17 cellular contexts compared by ENCODE assay signal in the genomic region with DNA sequence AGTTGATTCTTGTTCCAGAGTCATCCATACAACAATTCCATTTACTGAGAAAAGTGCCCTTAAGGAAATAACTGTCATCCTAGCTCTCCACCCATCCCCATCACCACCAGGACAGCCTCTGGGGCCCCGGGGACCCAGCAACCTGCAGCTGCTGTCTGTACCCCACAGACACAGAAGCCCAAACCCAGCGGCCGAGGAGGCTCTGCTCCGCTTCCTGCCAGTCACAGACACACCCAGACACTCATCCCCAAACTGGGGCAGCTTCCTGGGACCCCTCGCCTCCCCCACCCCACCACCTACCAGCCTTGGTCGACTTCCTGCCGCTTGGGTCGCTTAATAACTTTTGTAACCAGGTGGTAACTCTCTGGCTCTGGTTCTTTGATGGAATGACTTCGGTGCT.
A peak's percentile ranks its signal among the peaks of the same experiment; 100 is the strongest.
DNase-seq lines count a peak whose midpoint lies in the region; ATAC-seq and TF ChIP-seq lines count a peak whose summit lies in the region.
"Had no signal": no experiment of that assay in that cellular context is flagged by ENCODE, and none has a peak within 500 bp of the region (broad histone marks: within the 10 kb centered on the region; RNA-seq: fewer than 3 reads in every experiment).

No MANE protein-coding gene starts in this region.

- H3K4me3 ChIP-seq in Panc1 (ENCODE audit: low read depth in 2 of 2, low read length in 2 of 2): no peak overlapping the region
- H3K4me3 ChIP-seq: gastroesophageal sphincter, right atrium auricular region, uterus had no signal

- no peak for ATAC-seq in Panc1
- peak; percentile 20 for ATAC-seq in stimulated activated naive CD8-positive, alpha-beta T cell treated with anti-CD3 and anti-CD28 coated beads, Interleukin-15, amount 100 ng/mL, for 72 hours
- ATAC-seq: gastroesophageal sphincter, left lobe of liver had no signal

- H3K27me3 Mint-ChIP-seq in activated naive CD4-positive, alpha-beta T cell treated with anti-CD3 and anti-CD28 coated beads for 36 hours (ENCODE audit: low read depth): no peaks in the 10 kb centered on the region
- peaks cover 46% of the 10 kb centered on the region for H3K27me3 Mint-ChIP-seq in stimulated activated naive CD8-positive, alpha-beta T cell treated with anti-CD3 and anti-CD28 coated beads, Interleukin-15, amount 100 ng/mL, for 72 hours

- DNase-seq in activated naive CD4-positive, alpha-beta T cell treated with anti-CD3 and anti-CD28 coated beads for 36 hours: peak; percentile 69
- no peak for DNase-seq in activated naive CD4-positive, alpha-beta T cell treated with anti-CD3 and anti-CD28 coated beads, Interleukin-2, amount 50 U/mL, for 16 hours
- DNase-seq in Panc1 (ENCODE audit: low read depth, low spot score) (no peak), AG08395 (ENCODE audit: low spot score) (no peak), substantia nigra (lab: John Stamatoyannopoulos, UW) (no peak)
- DNase-seq in activated effector memory CD4-positive, alpha-beta T cell treated with anti-CD3 and anti-CD28 coated beads, Interleukin-2, amount 50 U/mL, for 16 hours: peak; percentile 71
- peak in 1 of 2 donors; percentile 29 for DNase-seq in stimulated activated naive CD8-positive, alpha-beta T cell treated with anti-CD3 and anti-CD28 coated beads, Interleukin-15, amount 100 ng/mL, for 72 hours
- DNase-seq in central memory CD4-positive, alpha-beta T cell: no peak
- DNase-seq: GDM1, NCI-H187 treated with DMSO at 0.1 percent for 48 hours, NCI-H446 treated with DMSO at 0.1 percent for 48 hours, SHP77, uterus had no signal

- no peaks in the 10 kb centered on the region for H3K36me3 ChIP-seq in Panc1 (ENCODE audit: control insufficient read depth, insufficient read depth, low read length)
- H3K36me3 ChIP-seq: gastroesophageal sphincter, right atrium auricular region, uterus had no signal

- intact Hi-C loops in activated naive CD4-positive, alpha-beta T cell treated with anti-CD3 and anti-CD28 coated beads for 36 hours (cut with micrococcal nuclease): no loop called here
- intact Hi-C loops in Panc1 (cut with micrococcal nuclease; ENCODE audit: unreplicated experiment): no loop called here

- peaks cover 44% of the 10 kb centered on the region for H3K4me1 Mint-ChIP-seq in activated naive CD4-positive, alpha-beta T cell treated with anti-CD3 and anti-CD28 coated beads for 36 hours (ENCODE audit: low read depth)
- peaks cover 58% of the 10 kb centered on the region for H3K4me1 Mint-ChIP-seq in stimulated activated naive CD8-positive, alpha-beta T cell treated with anti-CD3 and anti-CD28 coated beads, Interleukin-15, amount 100 ng/mL, for 72 hours

- H3K27me3 ChIP-seq in Panc1 (ENCODE audit: control insufficient read depth, insufficient read depth, low read length): no peaks in the 10 kb centered on the region
- H3K27me3 ChIP-seq: gastroesophageal sphincter, right atrium auricular region, uterus had no signal

- no peaks in the 10 kb centered on the region for H3K36me3 Mint-ChIP-seq in activated naive CD4-positive, alpha-beta T cell treated with anti-CD3 and anti-CD28 coated beads for 36 hours (ENCODE audit: low read depth)

- no peaks in the 10 kb centered on the region for H3K9me3 Mint-ChIP-seq in activated naive CD4-positive, alpha-beta T cell treated with anti-CD3 and anti-CD28 coated beads for 36 hours
- H3K9me3 Mint-ChIP-seq in stimulated activated naive CD8-positive, alpha-beta T cell treated with anti-CD3 and anti-CD28 coated beads, Interleukin-15, amount 100 ng/mL, for 72 hours: no peaks in the 10 kb centered on the region
- H3K9me3 Mint-ChIP-seq: dendritic cell treated with granulocyte-macrophage colony-stimulating factor and Interleukin-4, amounts not matched to agents 40 ng/mL and 50 ng/mL, for 4 days had no signal

- no peaks in the 10 kb centered on the region for H3K9me3 ChIP-seq in Panc1 (ENCODE audit: control insufficient read depth, insufficient read depth, low read depth, low read length)
- H3K9me3 ChIP-seq: gastroesophageal sphincter, right atrium auricular region, uterus had no signal

- H3K27ac ChIP-seq in Panc1 (ENCODE audit: low read length) (peak overlapping the region; percentile 71), substantia nigra (ENCODE audit: low read depth, low read length, poor library complexity, severe bottlenecking) (no peak overlapping the region)
- H3K27ac ChIP-seq: gastroesophageal sphincter, right atrium auricular region, uterus had no signal

- POLR2A ChIA-PET in Panc1 (lab: Charles Lee): no interaction called here

- in situ Hi-C loops in Panc1 (cut with HindIII; ENCODE audit: low pct_unique_long_range_greater_than_20kb, low sequenced_read_pairs): no loop called here

- TF ChIP-seq CTCF in Panc1 (IDR thresholded peaks at IDR 0.05): no peak

- H3K4me3 Mint-ChIP-seq in activated naive CD4-positive, alpha-beta T cell treated with anti-CD3 and anti-CD28 coated beads for 36 hours: no peak overlapping the region
- peak overlapping the region in 1 of 2 donors; percentile 33 for H3K4me3 Mint-ChIP-seq in stimulated activated naive CD8-positive, alpha-beta T cell treated with anti-CD3 and anti-CD28 coated beads, Interleukin-15, amount 100 ng/mL, for 72 hours
- H3K4me3 Mint-ChIP-seq: dendritic cell treated with granulocyte-macrophage colony-stimulating factor and Interleukin-4, amounts not matched to agents 40 ng/mL and 50 ng/mL, for 4 days had no signal

- no peak overlapping the region for H3K27ac Mint-ChIP-seq in activated naive CD4-positive, alpha-beta T cell treated with anti-CD3 and anti-CD28 coated beads for 36 hours
- H3K27ac Mint-ChIP-seq in stimulated activated naive CD8-positive, alpha-beta T cell treated with anti-CD3 and anti-CD28 coated beads, Interleukin-15, amount 100 ng/mL, for 72 hours: peak overlapping the region in 1 of 2 donors; percentile 74
- H3K27ac Mint-ChIP-seq: dendritic cell treated with granulocyte-macrophage colony-stimulating factor and Interleukin-4, amounts not matched to agents 40 ng/mL and 50 ng/mL, for 4 days had no signal

- CTCF ChIA-PET in activated naive CD4-positive, alpha-beta T cell treated with anti-CD3 and anti-CD28 coated beads for 36 hours (lab: Charles Lee): no interaction called here
- CTCF ChIA-PET in Panc1 (lab: Charles Lee): interaction anchor here (0.7 kb wide), 1 partner anchor 157 kb away, joined by 12 read pairs; no protein-coding TSS in a partner anchor

- BruUV-seq in Panc1 (replicated peaks; lab: Mats Ljungman, UMichigan): no TSS peak

- peaks cover 21% of the 10 kb centered on the region for H3K4me1 ChIP-seq in Panc1 (ENCODE audit: control insufficient read depth, insufficient read depth, low read length)

Comparison
In these comparisons a context has a peak if more than half of its experiments do, and no peak if none do; other contexts are left out.
1. DNase-seq: peak in activated naive CD4-positive, alpha-beta T cell treated with anti-CD3 and anti-CD28 coated beads for 36 hours (single experiment) and activated effector memory CD4-positive, alpha-beta T cell treated with anti-CD3 and anti-CD28 coated beads, Interleukin-2, amount 50 U/mL, for 16 hours (single experiment); none in activated naive CD4-positive, alpha-beta T cell treated with anti-CD3 and anti-CD28 coated beads, Interleukin-2, amount 50 U/mL, for 16 hours (single experiment), Panc1 (single experiment), central memory CD4-positive, alpha-beta T cell (single experiment), AG08395 (single experiment) and substantia nigra (0 of 49).